In genomic region chr14:75150150-75150549, GRCh38 we compare ENCODE assay signal across 16 cellular contexts. TPM values are rescaled to one million over a fixed set of nuclear protein-coding genes. Genes with fewer than 3 reads are reported as not detected.
A peak's percentile ranks its signal among the peaks of the same experiment; 100 is the strongest.
DNase-seq lines count a peak whose midpoint lies in the region; ATAC-seq and TF ChIP-seq lines count a peak whose summit lies in the region.
"Had no signal": no experiment of that assay in that cellular context is flagged by ENCODE, and none has a peak within 500 bp of the region (broad histone marks: within the 10 kb centered on the region; RNA-seq: fewer than 3 reads in every experiment).

No MANE protein-coding gene starts in this region.

- no peak overlapping the region for H2AFZ ChIP-seq in SK-N-SH (ENCODE audit: low read depth)

- H4K20me1 ChIP-seq in SK-N-SH (ENCODE audit: insufficient read depth), result peaks cover 10% of the 10 kb centered on the region

- H3K79me2 ChIP-seq in SK-N-SH (ENCODE audit: insufficient read depth), result peaks cover 59% of the 10 kb centered on the region

- H3K36me3 ChIP-seq in left ventricle myocardium inferior (peaks cover 24% of the 10 kb centered on the region), esophagus muscularis mucosa (peaks cover 0 to 40% (median 22%) of the 10 kb centered on the region in 4 donors), SK-N-SH (replicated peaks in 1 of 2; ENCODE audit: control insufficient read depth in 1 of 2, insufficient read depth in 2 of 2, low read length in 1 of 2) (peaks cover 24 to 26% of the 10 kb centered on the region in 2 experiments)

- no peak overlapping the region for H3K4me3 Mint-ChIP-seq in activated CD4-positive, alpha-beta T cell treated with anti-CD3 and anti-CD28 coated beads, Interleukin-2, amount 10 ng/mL, durations not matched to agents 7 days and 5 days
- H3K4me3 Mint-ChIP-seq: activated naive CD8-positive, alpha-beta T cell treated with anti-CD3 and anti-CD28 coated beads, Interleukin-2, amount 50 U/mL, for 24 hours; activated T-cell treated with anti-CD3 and anti-CD28 coated beads, Interleukin-2, amount 50 U/mL, for 24 hours; type B pancreatic cell had no signal

- TF ChIP-seq EP300 in esophagus muscularis mucosa (IDR thresholded peaks at IDR 0.05), result no peak
- no peak for TF ChIP-seq EP300 in SK-N-SH (IDR thresholded peaks at IDR 0.05; ENCODE audit: borderline replicate concordance in 1 of 2, low read depth in 1 of 2, low read length in 1 of 2)

- H3K36me3 Mint-ChIP-seq in activated CD4-positive, alpha-beta T cell treated with anti-CD3 and anti-CD28 coated beads, Interleukin-2, amount 10 ng/mL, durations not matched to agents 7 days and 5 days (ENCODE audit: low read depth), result peaks cover 27% of the 10 kb centered on the region

- TF ChIP-seq RAD21 in SK-N-SH (IDR thresholded peaks at IDR 0.05; ENCODE audit: low read length), result no peak

- no peak for TF ChIP-seq POLR2A in esophagus muscularis mucosa (IDR thresholded peaks at IDR 0.05; ENCODE audit: low read depth)

- no peak overlapping the region for H3K4me2 ChIP-seq in SK-N-SH

- no peaks in the 10 kb centered on the region for H3K9me3 Mint-ChIP-seq in activated CD4-positive, alpha-beta T cell treated with anti-CD3 and anti-CD28 coated beads, Interleukin-2, amount 10 ng/mL, durations not matched to agents 7 days and 5 days
- H3K9me3 Mint-ChIP-seq: activated naive CD8-positive, alpha-beta T cell treated with anti-CD3 and anti-CD28 coated beads, Interleukin-2, amount 50 U/mL, for 24 hours; activated T-cell treated with anti-CD3 and anti-CD28 coated beads, Interleukin-2, amount 50 U/mL, for 24 hours; type B pancreatic cell had no signal

- no peak for ATAC-seq in left cardiac atrium
- peak; percentile 20 for ATAC-seq in omental fat pad (ENCODE audit: low FRiP score)
- no peak for ATAC-seq in HG03378 (IDR thresholded peaks at IDR 0.05; ENCODE audit: unreplicated experiment)
- ATAC-seq: activated naive CD8-positive, alpha-beta T cell treated with anti-CD3 and anti-CD28 coated beads, Interleukin-2, amount 50 U/mL, for 24 hours had no signal

- H3K4me3 ChIP-seq in left ventricle myocardium inferior (no peak overlapping the region), esophagus muscularis mucosa (no peak overlapping the region), SK-N-SH (ENCODE audit: low read depth in 2 of 2, low read length in 1 of 2) (no peak overlapping the region)

- POLR2A ChIA-PET in SK-N-SH (lab: Yijun Ruan, JAX), result no interaction called here
- POLR2A ChIA-PET in activated CD4-positive, alpha-beta T cell treated with anti-CD3 and anti-CD28 coated beads, Interleukin-2, amount 10 ng/mL, durations not matched to agents 7 days and 5 days (lab: Charles Lee), result no interaction called here

- H3F3A ChIP-seq in SK-N-SH (replicated peaks; ENCODE audit: insufficient read depth), result no peaks in the 10 kb centered on the region

- 77% methylated on average over 2 of the region's 2 CpGs for WGBS in esophagus muscularis mucosa
- WGBS in SK-N-SH (ENCODE audit: low lambda C conversion rate), result 95% methylated on average over 2 of the region's 2 CpGs

- no peak for TF ChIP-seq CTCF in left ventricle myocardium inferior (IDR thresholded peaks at IDR 0.05; ENCODE audit: borderline replicate concordance)
- no peak for TF ChIP-seq CTCF in esophagus muscularis mucosa (IDR thresholded peaks at IDR 0.05)
- no peak for TF ChIP-seq CTCF in omental fat pad (IDR thresholded peaks at IDR 0.05)
- TF ChIP-seq CTCF in SK-N-SH (IDR thresholded peaks at IDR 0.05), result no peak

- H3K9me2 ChIP-seq in SK-N-SH, result no peaks in the 10 kb centered on the region

- peak overlapping the region; percentile 87 for H3K27ac ChIP-seq in left ventricle myocardium inferior (replicated peaks)
- H3K27ac ChIP-seq in esophagus muscularis mucosa (replicated peaks in 1 of 4), result peak overlapping the region; percentile 74 to 82 (median 82)
- no peak overlapping the region for H3K27ac ChIP-seq in SK-N-SH (ENCODE audit: low read depth in 2 of 2, low read length in 1 of 2)

- H3K27ac Mint-ChIP-seq in activated CD4-positive, alpha-beta T cell treated with anti-CD3 and anti-CD28 coated beads, Interleukin-2, amount 10 ng/mL, durations not matched to agents 7 days and 5 days, result no peak overlapping the region
- H3K27ac Mint-ChIP-seq: activated naive CD8-positive, alpha-beta T cell treated with anti-CD3 and anti-CD28 coated beads, Interleukin-2, amount 50 U/mL, for 24 hours; progenitor cell of endocrine pancreas; type B pancreatic cell had no signal

- peaks cover 38% of the 10 kb centered on the region for H3K4me1 Mint-ChIP-seq in activated CD4-positive, alpha-beta T cell treated with anti-CD3 and anti-CD28 coated beads, Interleukin-2, amount 10 ng/mL, durations not matched to agents 7 days and 5 days

- no peak overlapping the region for H3K9ac ChIP-seq in SK-N-SH

- no peaks in the 10 kb centered on the region for H3K9me3 ChIP-seq in left ventricle myocardium inferior (replicated peaks)
- no peaks in the 10 kb centered on the region for H3K9me3 ChIP-seq in esophagus muscularis mucosa
- H3K9me3 ChIP-seq in SK-N-SH, result no peaks in the 10 kb centered on the region

- CTCF ChIA-PET in SK-N-SH (lab: Yijun Ruan, JAX), result no interaction called here
- CTCF ChIA-PET in activated CD4-positive, alpha-beta T cell treated with anti-CD3 and anti-CD28 coated beads, Interleukin-2, amount 10 ng/mL, durations not matched to agents 7 days and 5 days (lab: Charles Lee), result no interaction called here

- no peaks in the 10 kb centered on the region for H3K27me3 ChIP-seq in left ventricle myocardium inferior (ENCODE audit: low read depth)
- H3K27me3 ChIP-seq in esophagus muscularis mucosa, result no peaks in the 10 kb centered on the region
- H3K27me3 ChIP-seq in SK-N-SH (ENCODE audit: insufficient read depth), result no peaks in the 10 kb centered on the region

- H3K27me3 Mint-ChIP-seq in activated CD4-positive, alpha-beta T cell treated with anti-CD3 and anti-CD28 coated beads, Interleukin-2, amount 10 ng/mL, durations not matched to agents 7 days and 5 days, result no peaks in the 10 kb centered on the region
- H3K27me3 Mint-ChIP-seq: activated naive CD8-positive, alpha-beta T cell treated with anti-CD3 and anti-CD28 coated beads, Interleukin-2, amount 50 U/mL, for 24 hours; activated T-cell treated with anti-CD3 and anti-CD28 coated beads, Interleukin-2, amount 50 U/mL, for 24 hours; progenitor cell of endocrine pancreas; type B pancreatic cell had no signal

- intact Hi-C loops in left ventricle myocardium inferior (cut with micrococcal nuclease), result no loop called here
- intact Hi-C loops in left cardiac atrium (cut with DNase I), result no loop called here
- intact Hi-C loops in esophagus muscularis mucosa (cut with DNase I), result no loop called here

- peaks cover 56% of the 10 kb centered on the region for H3K4me1 ChIP-seq in left ventricle myocardium inferior
- peaks cover 25 to 74% (median 59%) of the 10 kb centered on the region in 4 donors for H3K4me1 ChIP-seq in esophagus muscularis mucosa
- no peaks in the 10 kb centered on the region; a peak in 1 of 4 replicates for H3K4me1 ChIP-seq in SK-N-SH (ENCODE audit: control insufficient read depth in 1 of 2, insufficient read depth in 2 of 2, low read depth in 1 of 2, low read length in 1 of 2)

- DNase-seq in left ventricle myocardium inferior (no peak), left cardiac atrium (no peak), esophagus muscularis mucosa (ENCODE audit: extremely low spot score) (no peak), omental fat pad (ENCODE audit: low spot score) (no peak), SK-N-SH (no peak)
- DNase-seq in activated CD4-positive, alpha-beta T cell treated with anti-CD3 and anti-CD28 coated beads, Interleukin-2, amount 10 ng/mL, durations not matched to agents 7 days and 5 days, result no peak
- no peak for DNase-seq in activated CD4-positive, alpha-beta T cell treated with anti-CD3 and anti-CD28 coated beads for 1 hour
- DNase-seq: activated CD4-positive, alpha-beta T cell treated with anti-CD3 and anti-CD28 coated beads for 4 hours; activated naive CD8-positive, alpha-beta T cell treated with anti-CD3 and anti-CD28 coated beads, Interleukin-2, amount 50 U/mL, for 24 hours; activated T-cell treated with anti-CD3 and anti-CD28 coated beads, Interleukin-2, amount 50 U/mL, for 24 hours; COR-L47; NK-92 treated with Interleukin-12 subunit alpha and Interleukin-12 subunit beta, amount 100 ng/mL, for 24 hours; Right ventricle myocardium superior had no signal

RNA-seq across cellular contexts. Expression of gene NEK9, which starts 23.3 kb away (rescaled TPM):
- total RNA-seq in left ventricle myocardium inferior (123 TPM), left cardiac atrium (100 to 1,000 TPM in 1 of 2 donors, 10 to 100 TPM in 1; 89.1 to 102 TPM), esophagus muscularis mucosa (100 to 1,000 TPM in 1 of 4 donors, 10 to 100 TPM in 3; 52.3 to 111 (median 79.0) TPM), omental fat pad (10 to 100 TPM; 40.1 to 68.3 (median 54.8) TPM)
- polyA plus RNA-seq in SK-N-SH (2012; rRNA removed), result 48.1 and 53.3 TPM in 2 replicates
- 50.2 and 51.3 TPM in 2 replicates for polyA plus RNA-seq in SK-N-SH (2012; cell fraction: cytosol; rRNA removed)
- 111 and 119 TPM in 2 replicates for polyA plus RNA-seq in SK-N-SH (2012; cell fraction: nucleus; rRNA removed)
- total RNA-seq in activated CD4-positive, alpha-beta T cell treated with anti-CD3 and anti-CD28 coated beads, Interleukin-2, amount 10 ng/mL, durations not matched to agents 7 days and 5 days, result 10 to 100 TPM; 74.9 to 81.6 TPM

RNA-seq across cellular contexts. Expression of gene TMED10, which starts 26.3 kb away (rescaled TPM):
- 278 TPM for total RNA-seq in left ventricle myocardium inferior
- 100 to 1,000 TPM; 271 to 327 TPM for total RNA-seq in left cardiac atrium
- total RNA-seq in esophagus muscularis mucosa, result 100 to 1,000 TPM; 115 to 164 (median 129) TPM
- 100 to 1,000 TPM; 189 to 372 (median 341) TPM for total RNA-seq in omental fat pad
- 168 and 287 TPM in 2 replicates for polyA plus RNA-seq in SK-N-SH (2012; rRNA removed)
- 220 and 236 TPM in 2 replicates for polyA plus RNA-seq in SK-N-SH (2012; cell fraction: cytosol; rRNA removed)
- polyA plus RNA-seq in SK-N-SH (2012; cell fraction: nucleus; rRNA removed), result 84.3 and 162 TPM in 2 replicates
- total RNA-seq in activated CD4-positive, alpha-beta T cell treated with anti-CD3 and anti-CD28 coated beads, Interleukin-2, amount 10 ng/mL, durations not matched to agents 7 days and 5 days, result 100 to 1,000 TPM; 175 to 213 TPM

Comparison
In these comparisons a context has a peak if more than half of its experiments do, and no peak if none do; other contexts are left out.
1. H3K27ac ChIP-seq: peak in left ventricle myocardium inferior (single experiment) and esophagus muscularis mucosa (4 of 4); none in SK-N-SH (0 of 2).